ENCODE assay signal across 8 cellular contexts in genomic region chr7:12570529-12571461, GRCh38. TPM values are rescaled to one million over a fixed set of nuclear protein-coding genes. Genes with fewer than 3 reads are reported as not detected.
A peak's percentile ranks its signal among the peaks of the same experiment; 100 is the strongest.
DNase-seq lines count a peak whose midpoint lies in the region; ATAC-seq and TF ChIP-seq lines count a peak whose summit lies in the region.

Gene SCIN, plus strand, starts transcription at chr7:12570720. Its CDS starts 67 bp downstream, at chr7:12570787.

- H3K4me3 Mint-ChIP-seq in activated T-cell treated with anti-CD3 and anti-CD28 coated beads, Interleukin-2, amount 50 U/mL, for 4 hours = peak within 1 kb of the TSS; percentile 63
- peak within 1 kb of the TSS; percentile 82 for H3K4me3 Mint-ChIP-seq in neural crest cell

- peak within 1 kb of the TSS; percentile 75 for H3K4me3 ChIP-seq in ACC112 (ENCODE audit: low read depth, low read length)
- peak within 1 kb of the TSS; percentile 14 to 48 for H3K4me3 ChIP-seq in foreskin fibroblast (ENCODE audit: low read depth in 1 of 2, low read length in 2 of 2)

- H3K4me1 Mint-ChIP-seq in activated T-cell treated with anti-CD3 and anti-CD28 coated beads, Interleukin-2, amount 50 U/mL, for 4 hours (ENCODE audit: low read depth) = peaks cover 13% of the 10 kb centered on the region
- H3K4me1 Mint-ChIP-seq in neural crest cell = peaks cover 13% of the 10 kb centered on the region

- no peaks in the 10 kb centered on the region for H3K9me3 Mint-ChIP-seq in activated T-cell treated with anti-CD3 and anti-CD28 coated beads, Interleukin-2, amount 50 U/mL, for 4 hours
- H3K9me3 Mint-ChIP-seq in neural crest cell = no peaks in the 10 kb centered on the region

- H3K27ac ChIP-seq in ACC112 (ENCODE audit: low read depth, low read length) = no peak within 1 kb of the TSS

- peak within 1 kb of the TSS; percentile 70 for H2AFZ ChIP-seq in ACC112 (ENCODE audit: low read length, unreplicated experiment)

- peak; percentile 39 for ATAC-seq in GM18498 (IDR thresholded peaks at IDR 0.05; ENCODE audit: unreplicated experiment)
- ATAC-seq in activated T-cell treated with anti-CD3 and anti-CD28 coated beads, Interleukin-2, amount 50 U/mL, for 4 hours = peak; percentile 60 to 61

- DNase-seq in NCI-H1092 treated with DMSO at 0.1 percent for 48 hours (lab: John Stamatoyannopoulos, UW) (peak; percentile 82), foreskin fibroblast (peak in 1 of 2 donors; percentile 49), neural crest cell (ENCODE audit: low read depth, low spot score) (peak; percentile 22), cerebellum (ENCODE audit: low spot score) (no peak), NK-92 (lab: John Stamatoyannopoulos, UW; ENCODE audit: unreplicated experiment) (no peak)
- no peak for DNase-seq in activated T-cell treated with anti-CD3 and anti-CD28 coated beads, Interleukin-2, amount 50 U/mL, for 4 hours

- no peaks in the 10 kb centered on the region for H3K36me3 Mint-ChIP-seq in activated T-cell treated with anti-CD3 and anti-CD28 coated beads, Interleukin-2, amount 50 U/mL, for 4 hours (ENCODE audit: insufficient read depth)
- no peaks in the 10 kb centered on the region for H3K36me3 Mint-ChIP-seq in neural crest cell (ENCODE audit: low read depth)

- TF ChIP-seq CTCF in foreskin fibroblast (IDR thresholded peaks at IDR 0.05; ENCODE audit: low read depth, low read length) (no peak), neural crest cell (conservative IDR thresholded peaks at IDR 0.05) (no peak)

- peaks cover 5% of the 10 kb centered on the region for H3K4me1 ChIP-seq in ACC112 (ENCODE audit: control insufficient read depth, insufficient read depth, low read length, unreplicated experiment)

- no peaks in the 10 kb centered on the region for H3K36me3 ChIP-seq in ACC112 (ENCODE audit: insufficient read depth, low read length)

- H3K79me2 ChIP-seq in ACC112 (ENCODE audit: control insufficient read depth, insufficient read depth, low read length, unreplicated experiment) = no peaks in the 10 kb centered on the region

- H3K27me3 Mint-ChIP-seq in activated T-cell treated with anti-CD3 and anti-CD28 coated beads, Interleukin-2, amount 50 U/mL, for 4 hours (ENCODE audit: low read depth) = peaks cover 44% of the 10 kb centered on the region
- peaks cover 74% of the 10 kb centered on the region for H3K27me3 Mint-ChIP-seq in neural crest cell (ENCODE audit: low read depth)

- H3K27me3 ChIP-seq in ACC112 (ENCODE audit: insufficient read depth, low read length) = peaks cover 15% of the 10 kb centered on the region

- H3K27ac Mint-ChIP-seq in neural crest cell (ENCODE audit: unreplicated experiment) = no peak within 1 kb of the TSS

RNA-seq across cellular contexts. Expression of gene SCIN, which starts in this region (rescaled TPM):
- total RNA-seq in activated T-cell treated with anti-CD3 and anti-CD28 coated beads, Interleukin-2, amount 50 U/mL, for 4 hours = under 1 TPM in 2 of 3 donors, not detected in 1; 0.08 to 0.37 TPM
- not detected in 2 replicates for total RNA-seq in neural crest cell
- 2.5 TPM for total RNA-seq in cerebellum

Comparison
In these comparisons a context has a peak if more than half of its experiments do, and no peak if none do; other contexts are left out.
1. Peak in ATAC-seq in activated T-cell treated with anti-CD3 and anti-CD28 coated beads, Interleukin-2, amount 50 U/mL, for 4 hours; RNA of the gene not detected or under 1 TPM.
2. Peak in DNase-seq in neural crest cell; RNA of the gene not detected or under 1 TPM.